Comparison of ENCODE assay signal across 15 cellular contexts in genomic region chr10:110416776-110417732, GRCh38.
DNase-seq lines count a peak whose midpoint lies in the region; ATAC-seq and TF ChIP-seq lines count a peak whose summit lies in the region.
"Had no signal": no experiment of that assay in that cellular context is flagged by ENCODE, and none has a peak within 500 bp of the region (broad histone marks: within the 10 kb centered on the region; RNA-seq: fewer than 3 reads in every experiment).

No MANE protein-coding gene starts in this region.

- peak; percentile 76 for DNase-seq in H4 (ENCODE audit: low spot score)
- peak; percentile 57 for DNase-seq in SW480 (ENCODE audit: low spot score)
- DNase-seq in mucosa of descending colon = peak; percentile 63 to 80 (median 75)
- DNase-seq in COR-L47 (lab: John Stamatoyannopoulos, UW) = no peak
- no peak for DNase-seq in heart right ventricle
- DNase-seq: activated CD4-positive, alpha-beta T cell treated with anti-CD3 and anti-CD28 coated beads for 4 hours; CD8-positive, alpha-beta memory T cell; effector CD8-positive, alpha-beta T cell; gastrocnemius medialis; KG1; kidney glomerular epithelial cell; naive thymus-derived CD8-positive, alpha-beta T cell had no signal

- ATAC-seq in mucosa of descending colon (peak; percentile 88), GM21723 (IDR thresholded peaks at IDR 0.05; ENCODE audit: unreplicated experiment) (no peak), heart right ventricle (no peak)
- ATAC-seq: gastrocnemius medialis; naive thymus-derived CD8-positive, alpha-beta T cell; sciatic nerve had no signal

- no peak for TF ChIP-seq CTCF in mucosa of descending colon (IDR thresholded peaks at IDR 0.05)
- TF ChIP-seq CTCF in heart right ventricle (IDR thresholded peaks at IDR 0.05) = no peak

- H3K36me3 ChIP-seq in BLaER1 treated with 17β-estradiol and CSF1 and Interleukin-3, amounts not matched to agents 10 nM and 100 nM = no peaks in the 10 kb centered on the region
- no peaks in the 10 kb centered on the region for H3K36me3 ChIP-seq in mucosa of descending colon (ENCODE audit: low read depth)
- H3K36me3 ChIP-seq in heart right ventricle = no peaks in the 10 kb centered on the region
- H3K36me3 ChIP-seq: gastrocnemius medialis had no signal

- peak overlapping the region in 7 of 11 experiments; percentile 9 to 100 (median 93); a peak in 10 of 22 replicates for H3K4me2 ChIP-seq in BLaER1 treated with 17β-estradiol and CSF1 and Interleukin-3, amounts not matched to agents 10 nM and 100 nM

- peaks cover 57 to 98% (median 79%) of the 10 kb centered on the region in 10 experiments for H3K4me1 ChIP-seq in BLaER1 treated with 17β-estradiol and CSF1 and Interleukin-3, amounts not matched to agents 10 nM and 100 nM
- H3K4me1 ChIP-seq in mucosa of descending colon (ENCODE audit: low read depth) (peaks cover 13% of the 10 kb centered on the region), heart right ventricle (peaks cover 0 to 49% (median 16%) of the 10 kb centered on the region in 9 donors)

- intact Hi-C loops in mucosa of descending colon (cut with DNase I, micrococcal nuclease) (no loop called here), heart right ventricle (cut with DNase I) (loop anchor here in 1 of 10 donors (5.0 kb wide), 1 partner anchor 60 kb away; no protein-coding TSS in a partner anchor)

- H4K20me1 ChIP-seq in BLaER1 treated with 17β-estradiol and CSF1 and Interleukin-3, amounts not matched to agents 10 nM and 100 nM = peaks cover 0 to 4% (median 0%) of the 10 kb centered on the region in 11 experiments; a peak in 1 of 22 replicates

- peak overlapping the region in 3 of 11 experiments; percentile 1 to 85 (median 10); a peak in 4 of 22 replicates for H3K27ac ChIP-seq in BLaER1 treated with 17β-estradiol and CSF1 and Interleukin-3, amounts not matched to agents 10 nM and 100 nM
- H3K27ac ChIP-seq in heart right ventricle = no peak overlapping the region
- H3K27ac ChIP-seq: gastrocnemius medialis had no signal

- H3K27me3 ChIP-seq in BLaER1 treated with 17β-estradiol and CSF1 and Interleukin-3, amounts not matched to agents 10 nM and 100 nM = peaks cover 0 to 14% (median 0%) of the 10 kb centered on the region in 11 experiments; a peak in 6 of 22 replicates
- H3K27me3 ChIP-seq in heart right ventricle = no peaks in the 10 kb centered on the region
- H3K27me3 ChIP-seq: gastrocnemius medialis had no signal

- no peak overlapping the region for H3K4me3 ChIP-seq in BLaER1 treated with 17β-estradiol and CSF1 and Interleukin-3, amounts not matched to agents 10 nM and 100 nM
- H3K4me3 ChIP-seq in mucosa of descending colon (no peak overlapping the region), heart right ventricle (no peak overlapping the region)
- H3K4me3 ChIP-seq: gastrocnemius medialis had no signal

- H3K9me3 ChIP-seq in BLaER1 treated with 17β-estradiol and CSF1 and Interleukin-3, amounts not matched to agents 10 nM and 100 nM (replicated peaks in 1 of 11) = peaks cover 0 to 14% (median 4%) of the 10 kb centered on the region in 11 experiments; a peak in 9 of 22 replicates
- H3K9me3 ChIP-seq in mucosa of descending colon (no peaks in the 10 kb centered on the region), heart right ventricle (peaks cover 0 to 3% (median 0%) of the 10 kb centered on the region in 11 donors)
- H3K9me3 ChIP-seq: gastrocnemius medialis had no signal

- no peak overlapping the region for H3K9ac ChIP-seq in BLaER1 treated with 17β-estradiol and CSF1 and Interleukin-3, amounts not matched to agents 10 nM and 100 nM

- 88 to 90% methylated on average over 7 of the region's 7 CpGs for WGBS in heart right ventricle, 2 donors

Comparison
In these comparisons a context has a peak if more than half of its experiments do, and no peak if none do; other contexts are left out.
1. DNase-seq: peak in H4 (single experiment), SW480 (single experiment) and mucosa of descending colon (3 of 3); none in COR-L47 (single experiment) and heart right ventricle (0 of 2).